Comparison of ENCODE assay signal across 15 cellular contexts in genomic region chr17:76388966-76389888, GRCh38. TPM values are rescaled to one million over a fixed set of nuclear protein-coding genes. Genes with fewer than 3 reads are reported as not detected.
DNase-seq lines count a peak whose midpoint lies in the region; ATAC-seq and TF ChIP-seq lines count a peak whose summit lies in the region.
"Had no signal": no experiment of that assay in that cellular context is flagged by ENCODE, and none has a peak within 500 bp of the region (broad histone marks: within the 10 kb centered on the region; RNA-seq: fewer than 3 reads in every experiment).

No MANE protein-coding gene starts in this region.

- H3K27me3 Mint-ChIP-seq in H9 (ENCODE audit: low read depth) (peaks cover 24% of the 10 kb centered on the region), neural crest cell (ENCODE audit: low read depth) (peaks cover 18% of the 10 kb centered on the region)
- H3K27me3 Mint-ChIP-seq: activated naive CD8-positive, alpha-beta T cell treated with anti-CD3 and anti-CD28 coated beads, Interleukin-2, amount 10 ng/mL, durations not matched to agents 7 days and 5 days had no signal

- no peak overlapping the region; the same call in 1 of the 2 replicates for H3K14ac ChIP-seq in H9 (ENCODE audit: insufficient read depth, low read length)

- no peak overlapping the region for H3K18ac ChIP-seq in H9 (ENCODE audit: insufficient read length, low read depth, low read length)

- H2BK5ac ChIP-seq in H9 (ENCODE audit: insufficient read length, low read length), result no peak overlapping the region

- POLR2A ChIA-PET in Panc1 (lab: Charles Lee) (no interaction called here), PC-9 (lab: Charles Lee; ENCODE audit: unreplicated experiment) (no interaction called here)

- H4K8ac ChIP-seq in H9 (replicated peaks; ENCODE audit: insufficient read length, low read depth, low read length), result no peak overlapping the region

- H4K91ac ChIP-seq in H9 (ENCODE audit: insufficient read length, low read depth, low read length), result no peak overlapping the region

- H4K5ac ChIP-seq in H9 (ENCODE audit: insufficient read length, low read depth, low read length), result no peak overlapping the region

- no peak overlapping the region for H2AK5ac ChIP-seq in H9 (ENCODE audit: insufficient read length, low read length)

- no peak overlapping the region for H3T11ph ChIP-seq in H9 (ENCODE audit: low read length)

- H3K79me2 ChIP-seq in H9 (ENCODE audit: insufficient read depth, low read length) (no peaks in the 10 kb centered on the region), PC-9 (ENCODE audit: low read depth) (no peaks in the 10 kb centered on the region)

- H3K4me1 ChIP-seq in H9 (ENCODE audit: insufficient read depth, low read length) (peaks cover 6% of the 10 kb centered on the region; the same call in 1 of the 2 replicates), Panc1 (ENCODE audit: control insufficient read depth, insufficient read depth, low read length) (peaks cover 3% of the 10 kb centered on the region; the same call in 1 of the 2 replicates), PC-9 (replicated peaks; ENCODE audit: insufficient read depth) (peaks cover 4% of the 10 kb centered on the region; the same call in 1 of the 2 replicates), upper lobe of left lung (peaks cover 12 to 28% (median 20%) of the 10 kb centered on the region in 4 donors)

- peak overlapping the region; percentile 70 to 85 (median 85); a peak in 6 of 7 replicates for H3K27ac Mint-ChIP-seq in H9
- peak overlapping the region; percentile 50 for H3K27ac Mint-ChIP-seq in neural crest cell (ENCODE audit: unreplicated experiment)
- H3K27ac Mint-ChIP-seq: activated naive CD8-positive, alpha-beta T cell treated with anti-CD3 and anti-CD28 coated beads, Interleukin-2, amount 10 ng/mL, durations not matched to agents 7 days and 5 days had no signal

- ATAC-seq in Panc1 (no peak), upper lobe of left lung (ENCODE audit: low FRiP score in 2 of 2) (no peak), HG02970 (IDR thresholded peaks at IDR 0.05; ENCODE audit: low FRiP score, unreplicated experiment) (no peak)
- ATAC-seq: left lobe of liver had no signal

- H3K4me3 Mint-ChIP-seq in H9 (peak overlapping the region in 1 of 2 experiments; percentile 35; a peak in 4 of 5 replicates), neural crest cell (peak overlapping the region; percentile 35)
- H3K4me3 Mint-ChIP-seq: activated naive CD8-positive, alpha-beta T cell treated with anti-CD3 and anti-CD28 coated beads, Interleukin-2, amount 10 ng/mL, durations not matched to agents 7 days and 5 days had no signal

- TF ChIP-seq POLR2A in upper lobe of left lung (IDR thresholded peaks at IDR 0.05), result no peak

- no peaks in the 10 kb centered on the region for H3K79me1 ChIP-seq in H9 (ENCODE audit: insufficient read depth, low read depth, low read length, poor library complexity, severe bottlenecking)

- H3K27me3 ChIP-seq in H9 (ENCODE audit: insufficient read depth, low read length), result peaks cover 10% of the 10 kb centered on the region; the same call in 1 of the 2 replicates
- no peaks in the 10 kb centered on the region for H3K27me3 ChIP-seq in Panc1 (ENCODE audit: control insufficient read depth, insufficient read depth, low read length)
- H3K27me3 ChIP-seq in PC-9 (ENCODE audit: insufficient read depth, low read depth), result no peaks in the 10 kb centered on the region
- no peaks in the 10 kb centered on the region for H3K27me3 ChIP-seq in upper lobe of left lung

- H3K9me2 ChIP-seq in PC-9 (ENCODE audit: insufficient read depth), result no peaks in the 10 kb centered on the region

- no peak overlapping the region for H2BK15ac ChIP-seq in H9 (ENCODE audit: low read depth, low read length)

- H3K9me3 Mint-ChIP-seq in H9 (no peaks in the 10 kb centered on the region), neural crest cell (no peaks in the 10 kb centered on the region)
- H3K9me3 Mint-ChIP-seq: activated naive CD8-positive, alpha-beta T cell treated with anti-CD3 and anti-CD28 coated beads, Interleukin-2, amount 10 ng/mL, durations not matched to agents 7 days and 5 days had no signal

- H3K4ac ChIP-seq in H9 (ENCODE audit: low read depth, low read length), result no peak overlapping the region

- H3K27ac ChIP-seq in H9 (ENCODE audit: insufficient read length, low read depth, low read length) (no peak overlapping the region), Panc1 (ENCODE audit: low read length) (no peak overlapping the region), PC-9 (no peak overlapping the region), upper lobe of left lung (no peak overlapping the region)

- no CpG with 5 or more reads among the region's 16 CpGs for WGBS in H9 (ENCODE audit: extremely low coverage, insufficient read length, low lambda C conversion rate)
- 74 to 86% methylated on average over 16 of the region's 16 CpGs for WGBS in upper lobe of left lung, 2 donors

- H3K36me3 ChIP-seq in Panc1 (ENCODE audit: control insufficient read depth, insufficient read depth, low read length), result peaks cover 5% of the 10 kb centered on the region; the same call in 1 of the 2 replicates
- no peaks in the 10 kb centered on the region for H3K36me3 ChIP-seq in PC-9 (ENCODE audit: low read depth)
- peaks cover 0 to 48% (median 19%) of the 10 kb centered on the region in 4 donors for H3K36me3 ChIP-seq in upper lobe of left lung

- DNase-seq in H9 (peak; percentile 78), Panc1 (ENCODE audit: low read depth, low spot score) (no peak), choroid plexus epithelial cell (ENCODE audit: low read depth) (no peak), neural crest cell (ENCODE audit: low read depth, low spot score) (no peak), PC-9 (no peak), upper lobe of left lung (no peak)
- DNase-seq in effector CD4-positive, alpha-beta T cell, result no peak
- DNase-seq: activated CD4-positive, alpha-beta T cell treated with anti-CD3 and anti-CD28 coated beads for 4 hours; activated naive CD8-positive, alpha-beta T cell treated with anti-CD3 and anti-CD28 coated beads, Interleukin-2, amount 10 ng/mL, durations not matched to agents 7 days and 5 days; hippocampal formation; NCI-H2107; NCI-H774; Right ventricle myocardium superior had no signal

- TF ChIP-seq CTCF in H9 (conservative IDR thresholded peaks at IDR 0.05), result peak; percentile 35; the same call in 2 of the 3 replicates
- no peak; the same call in 1 of the 2 replicates for TF ChIP-seq CTCF in Panc1 (IDR thresholded peaks at IDR 0.05)
- TF ChIP-seq CTCF in choroid plexus epithelial cell (conservative IDR thresholded peaks at IDR 0.05; ENCODE audit: low read depth, low read length), result peak; percentile 31
- TF ChIP-seq CTCF in neural crest cell (conservative IDR thresholded peaks at IDR 0.05), result no peak
- TF ChIP-seq CTCF in PC-9 (conservative IDR thresholded peaks at IDR 0.05), result no peak
- no peak for TF ChIP-seq CTCF in upper lobe of left lung (IDR thresholded peaks at IDR 0.05)

- H3K56ac ChIP-seq in H9 (ENCODE audit: insufficient read length, low read depth, low read length), result no peak overlapping the region

- CTCF ChIA-PET in Panc1 (lab: Charles Lee), result interaction anchor here (0.6 to 1.1 kb wide), 5 partner anchors 9 to 130 kb away, joined by 3 to 10 read pairs (median 5); no protein-coding TSS in a partner anchor
- CTCF ChIA-PET in PC-9 (lab: Charles Lee), result interaction anchor here (0.5 to 1.4 kb wide), 5 partner anchors 10 to 744 kb away, joined by 3 to 9 read pairs (median 5); no protein-coding TSS in a partner anchor

- H3K36me3 Mint-ChIP-seq in H9 (ENCODE audit: insufficient read depth in 1 of 3, low read depth in 3 of 3) (peaks cover 12 to 38% (median 28%) of the 10 kb centered on the region in 3 experiments), neural crest cell (ENCODE audit: low read depth) (peaks cover 6% of the 10 kb centered on the region)
- H3K36me3 Mint-ChIP-seq: activated naive CD8-positive, alpha-beta T cell treated with anti-CD3 and anti-CD28 coated beads, Interleukin-2, amount 10 ng/mL, durations not matched to agents 7 days and 5 days had no signal

- H2BK20ac ChIP-seq in H9 (ENCODE audit: low read depth, low read length, poor library complexity, severe bottlenecking), result no peak overlapping the region

- H2AFZ ChIP-seq in H9 (ENCODE audit: low read length) (no peak overlapping the region), PC-9 (no peak overlapping the region)

- no peak overlapping the region for H3K23ac ChIP-seq in H9 (ENCODE audit: insufficient read length, low read depth, low read length)

- H2BK12ac ChIP-seq in H9 (ENCODE audit: insufficient read length, low read depth, low read length), result no peak overlapping the region

- BruUV-seq in Panc1 (replicated peaks; lab: Mats Ljungman, UMichigan) (TSS peak; percentile 73), PC-9 (replicated peaks; lab: Mats Ljungman, UMichigan) (no TSS peak)

- intact Hi-C loops in Panc1 (cut with micrococcal nuclease; ENCODE audit: unreplicated experiment) (no loop called here), PC-9 (cut with micrococcal nuclease; ENCODE audit: unreplicated experiment) (no loop called here)

- H3F3A ChIP-seq in PC-9 (ENCODE audit: insufficient read depth, low read depth), result no peaks in the 10 kb centered on the region; the same call in 1 of the 2 replicates

- TF ChIP-seq EP300 in upper lobe of left lung (IDR thresholded peaks at IDR 0.05), result no peak

- H3K23me2 ChIP-seq in H9 (ENCODE audit: insufficient read length, low read depth, low read length, poor library complexity, severe bottlenecking), result peaks cover 4% of the 10 kb centered on the region

- H3K4me2 ChIP-seq in H9 (ENCODE audit: insufficient read depth, insufficient read length, low read length), result no peak overlapping the region
- H3K4me2 ChIP-seq in PC-9, result no peak overlapping the region

- H2BK120ac ChIP-seq in H9 (ENCODE audit: low read depth, low read length, poor library complexity, severe bottlenecking), result no peak overlapping the region

- H4K20me1 ChIP-seq in H9 (ENCODE audit: control insufficient read depth, insufficient read depth, insufficient read length), result no peaks in the 10 kb centered on the region
- H4K20me1 ChIP-seq in PC-9 (ENCODE audit: insufficient read depth), result no peaks in the 10 kb centered on the region

- H3K9me3 ChIP-seq in H9 (ENCODE audit: control insufficient read depth, low read depth, low read length), result no peaks in the 10 kb centered on the region
- H3K9me3 ChIP-seq in Panc1 (ENCODE audit: control insufficient read depth, insufficient read depth, low read depth, low read length), result no peaks in the 10 kb centered on the region
- no peaks in the 10 kb centered on the region for H3K9me3 ChIP-seq in PC-9 (ENCODE audit: insufficient read depth, low read depth)
- no peaks in the 10 kb centered on the region for H3K9me3 ChIP-seq in upper lobe of left lung

- peaks cover 20 to 26% of the 10 kb centered on the region in 2 experiments for H3K4me1 Mint-ChIP-seq in H9
- peaks cover 23% of the 10 kb centered on the region for H3K4me1 Mint-ChIP-seq in neural crest cell

- H3K4me3 ChIP-seq in Panc1 (ENCODE audit: low read depth in 2 of 2, low read length in 2 of 2) (no peak overlapping the region), choroid plexus epithelial cell (ENCODE audit: low read depth, low read length) (no peak overlapping the region), PC-9 (no peak overlapping the region), upper lobe of left lung (no peak overlapping the region)

- H3K9ac ChIP-seq in H9 (ENCODE audit: extremely low read depth, insufficient read length, low read length), result no peak overlapping the region

- in situ Hi-C loops in Panc1 (cut with HindIII; ENCODE audit: low pct_unique_long_range_greater_than_20kb, low sequenced_read_pairs), result no loop called here

RNA-seq across cellular contexts. Expression of gene SPHK1, which starts 4.8 kb away (rescaled TPM):
- total RNA-seq in H9 (2021), result 1.4 and 1.8 TPM in 2 replicates
- 18.2 TPM for total RNA-seq in Panc1 (2021; ENCODE audit: unreplicated experiment)
- 17.7 TPM for polyA plus RNA-seq in Panc1 (2012; ENCODE audit: insufficient read length)
- total RNA-seq in neural crest cell, result 19.5 and 21.1 TPM in 2 replicates
- 5.5 and 9.3 TPM in 2 replicates for total RNA-seq in PC-9 (2021)
- total RNA-seq in upper lobe of left lung, result 10 to 100 TPM in 3 of 6 donors, 1 to 10 TPM in 3; 5.5 to 16.6 (median 9.5) TPM

RNA-seq across cellular contexts. Expression of gene PRPSAP1, which starts 35.5 kb away (rescaled TPM):
- total RNA-seq in H9 (2021) (38.4 and 40.2 TPM in 2 replicates), Panc1 (2021; ENCODE audit: unreplicated experiment) (99.6 TPM), neural crest cell (68.4 and 73.6 TPM in 2 replicates), PC-9 (2021) (63.3 and 73.0 TPM in 2 replicates), upper lobe of left lung (100 to 1,000 TPM in 1 of 6 donors, 10 to 100 TPM in 5; 37.3 to 172 (median 59.2) TPM)
- polyA plus RNA-seq in Panc1 (2012; ENCODE audit: insufficient read length), result 92.9 TPM

Comparison
In these comparisons a context has a peak if more than half of its experiments do, and no peak if none do; other contexts are left out.
1. CTCF ChIP-seq: peak in H9 (single experiment) and choroid plexus epithelial cell (single experiment); none in Panc1 (single experiment), neural crest cell (single experiment), PC-9 (single experiment) and upper lobe of left lung (0 of 6).